In genomic region chr16:3190949-3191353, GRCh38 we compare ENCODE assay signal across 11 cellular contexts. TPM values are rescaled to one million over a fixed set of nuclear protein-coding genes. Genes with fewer than 3 reads are reported as not detected.
DNase-seq lines count a peak whose midpoint lies in the region; TF ChIP-seq lines count a peak whose summit lies in the region.
"Had no signal": no experiment of that assay in that cellular context is flagged by ENCODE, and none has a peak within 500 bp of the region (broad histone marks: within the 10 kb centered on the region; RNA-seq: fewer than 3 reads in every experiment).

No MANE protein-coding gene starts in this region.

- H3F3A ChIP-seq in smooth muscle cell (ENCODE audit: low read depth), result peaks cover 5% of the 10 kb centered on the region

- H2AFZ ChIP-seq in smooth muscle cell (ENCODE audit: low read depth), result peak overlapping the region; percentile 61

- peak; percentile 48 for DNase-seq in activated naive CD4-positive, alpha-beta T cell treated with anti-CD3 and anti-CD28 coated beads, Interleukin-2, amount 10 ng/mL, durations not matched to agents 7 days and 5 days
- no peak for DNase-seq in activated naive CD4-positive, alpha-beta T cell (lab: John Stamatoyannopoulos, UW)
- DNase-seq in SW480 (ENCODE audit: low spot score), result peak; percentile 62
- DNase-seq in fibroblast of mammary gland (ENCODE audit: low read depth), result no peak
- no peak for DNase-seq in smooth muscle cell (lab: John Stamatoyannopoulos, UW; ENCODE audit: unreplicated experiment)
- DNase-seq in NCI-H2227 (lab: John Stamatoyannopoulos, UW; ENCODE audit: unreplicated experiment), result no peak
- DNase-seq in prostate gland (ENCODE audit: low spot score), result no peak
- DNase-seq in esophagus squamous epithelium (lab: John Stamatoyannopoulos, UW), result no peak

- H3K36me3 ChIP-seq in smooth muscle cell (ENCODE audit: low read depth) (no peaks in the 10 kb centered on the region), prostate gland (no peaks in the 10 kb centered on the region), esophagus squamous epithelium (no peaks in the 10 kb centered on the region)

- peak overlapping the region; percentile 69 for H3K4me3 Mint-ChIP-seq in activated naive CD4-positive, alpha-beta T cell treated with anti-CD3 and anti-CD28 coated beads, Interleukin-2, amount 10 ng/mL, durations not matched to agents 7 days and 5 days

- H3K36me3 Mint-ChIP-seq in activated naive CD4-positive, alpha-beta T cell treated with anti-CD3 and anti-CD28 coated beads, Interleukin-2, amount 10 ng/mL, durations not matched to agents 7 days and 5 days, result peaks cover 18% of the 10 kb centered on the region

- intact Hi-C loops in prostate gland (cut with DNase I), result no loop called here
- intact Hi-C loops in esophagus squamous epithelium (cut with DNase I), result no loop called here

- peak overlapping the region; percentile 79 for H3K4me2 ChIP-seq in smooth muscle cell

- 2% methylated on average over 16 of the region's 16 CpGs for WGBS in smooth muscle cell (ENCODE audit: low lambda C conversion rate)
- 10% methylated on average over 16 of the region's 16 CpGs for WGBS in prostate gland
- 19 to 20% methylated on average over 11 to 16 of the region's 16 CpGs for WGBS in esophagus squamous epithelium, 2 donors

- no peaks in the 10 kb centered on the region for H3K9me3 ChIP-seq in smooth muscle cell (replicated peaks; ENCODE audit: low read depth)
- H3K9me3 ChIP-seq in prostate gland, result no peaks in the 10 kb centered on the region
- peaks cover 0 to 7% (median 0%) of the 10 kb centered on the region in 3 donors for H3K9me3 ChIP-seq in esophagus squamous epithelium

- TF ChIP-seq POLR2A in prostate gland (IDR thresholded peaks at IDR 0.05) (no peak), esophagus squamous epithelium (IDR thresholded peaks at IDR 0.05) (no peak)

- no peak overlapping the region for H3K27ac ChIP-seq in smooth muscle cell (ENCODE audit: low read depth)
- H3K27ac ChIP-seq in prostate gland, result no peak overlapping the region
- H3K27ac ChIP-seq in esophagus squamous epithelium, result no peak overlapping the region
- H3K27ac ChIP-seq: RWPE1 had no signal

- no peak overlapping the region for H3K9ac ChIP-seq in smooth muscle cell (ENCODE audit: low read depth)

- peak overlapping the region; percentile 71 for H3K27ac Mint-ChIP-seq in activated naive CD4-positive, alpha-beta T cell treated with anti-CD3 and anti-CD28 coated beads, Interleukin-2, amount 10 ng/mL, durations not matched to agents 7 days and 5 days

- CTCF ChIA-PET in activated naive CD4-positive, alpha-beta T cell treated with anti-CD3 and anti-CD28 coated beads, Interleukin-2, amount 10 ng/mL, durations not matched to agents 7 days and 5 days (lab: Charles Lee), result interaction anchor here (1.1 to 1.5 kb wide), 2 partner anchors 17 to 62 kb away, joined by 3 read pairs; no protein-coding TSS in a partner anchor

- no peaks in the 10 kb centered on the region for H4K20me1 ChIP-seq in smooth muscle cell (ENCODE audit: low read depth)

- peak overlapping the region; percentile 51 for H3K4me3 ChIP-seq in fibroblast of mammary gland (ENCODE audit: control insufficient read depth, low read depth, low read length)
- H3K4me3 ChIP-seq in smooth muscle cell, result peak overlapping the region; percentile 38
- no peak overlapping the region for H3K4me3 ChIP-seq in prostate gland
- no peak overlapping the region for H3K4me3 ChIP-seq in esophagus squamous epithelium

- no peaks in the 10 kb centered on the region for H3K79me2 ChIP-seq in smooth muscle cell (ENCODE audit: low read depth)

- H3K4me1 Mint-ChIP-seq in activated naive CD4-positive, alpha-beta T cell treated with anti-CD3 and anti-CD28 coated beads, Interleukin-2, amount 10 ng/mL, durations not matched to agents 7 days and 5 days, result peaks cover 50% of the 10 kb centered on the region

- peaks cover 5% of the 10 kb centered on the region for H3K4me1 ChIP-seq in smooth muscle cell (ENCODE audit: low read depth)
- H3K4me1 ChIP-seq in prostate gland (replicated peaks), result no peaks in the 10 kb centered on the region
- peaks cover 16 to 39% (median 16%) of the 10 kb centered on the region in 3 donors for H3K4me1 ChIP-seq in esophagus squamous epithelium

- TF ChIP-seq CTCF in fibroblast of mammary gland (conservative IDR thresholded peaks at IDR 0.05; ENCODE audit: control insufficient read depth, insufficient read depth, low read depth, low read length), result no peak
- no peak for TF ChIP-seq CTCF in smooth muscle cell (IDR thresholded peaks at IDR 0.05; ENCODE audit: borderline replicate concordance, insufficient read depth, poor library complexity, severe bottlenecking)
- no peak for TF ChIP-seq CTCF in prostate gland (IDR thresholded peaks at IDR 0.05)
- no peak for TF ChIP-seq CTCF in esophagus squamous epithelium (IDR thresholded peaks at IDR 0.05)

- H3K27me3 ChIP-seq in smooth muscle cell (ENCODE audit: low read depth), result peaks cover 23% of the 10 kb centered on the region
- peaks cover 49% of the 10 kb centered on the region for H3K27me3 ChIP-seq in prostate gland (replicated peaks; ENCODE audit: insufficient read depth)
- peaks cover 9 to 100% (median 61%) of the 10 kb centered on the region in 4 donors for H3K27me3 ChIP-seq in esophagus squamous epithelium

- H3K9me3 Mint-ChIP-seq in activated naive CD4-positive, alpha-beta T cell treated with anti-CD3 and anti-CD28 coated beads, Interleukin-2, amount 10 ng/mL, durations not matched to agents 7 days and 5 days, result peaks cover 11% of the 10 kb centered on the region

- H3K27me3 Mint-ChIP-seq in activated naive CD4-positive, alpha-beta T cell treated with anti-CD3 and anti-CD28 coated beads, Interleukin-2, amount 10 ng/mL, durations not matched to agents 7 days and 5 days, result peaks cover 100% of the 10 kb centered on the region

RNA-seq across cellular contexts. Expression of gene OR1F1, which starts 2.9 kb away (rescaled TPM):
- total RNA-seq in smooth muscle cell, result not detected in 2 replicates
- polyA plus RNA-seq in smooth muscle cell, result not detected in 2 replicates
- total RNA-seq in prostate gland, result not detected
- total RNA-seq in esophagus squamous epithelium, result not detected
- total RNA-seq: Daoy, lower leg skin had no signal

RNA-seq across cellular contexts. Expression of gene ZNF200, which starts 44.0 kb away (rescaled TPM):
- total RNA-seq in smooth muscle cell (7.7 and 8.7 TPM in 2 replicates), prostate gland (10 to 100 TPM in 1 of 2 donors, 1 to 10 TPM in 1; 8.2 to 18.6 TPM), esophagus squamous epithelium (10 to 100 TPM in 1 of 4 donors, 1 to 10 TPM in 3; 4.3 to 10.1 (median 4.6) TPM)
- 6.1 and 7.0 TPM in 2 replicates for polyA plus RNA-seq in smooth muscle cell

RNA-seq across cellular contexts. Expression of gene ZNF213, which starts 56.1 kb away (rescaled TPM):
- total RNA-seq in smooth muscle cell (4.4 and 9.2 TPM in 2 replicates), prostate gland (10 to 100 TPM; 18.4 to 28.1 TPM), esophagus squamous epithelium (10 to 100 TPM in 1 of 4 donors, 1 to 10 TPM in 3; 3.9 to 14.3 (median 6.4) TPM)
- polyA plus RNA-seq in smooth muscle cell, result 8.3 and 9.6 TPM in 2 replicates

Comparison
In these comparisons a context has a peak if more than half of its experiments do, and no peak if none do; other contexts are left out.
1. DNase-seq: peak in activated naive CD4-positive, alpha-beta T cell treated with anti-CD3 and anti-CD28 coated beads, Interleukin-2, amount 10 ng/mL, durations not matched to agents 7 days and 5 days (single experiment) and SW480 (single experiment); none in activated naive CD4-positive, alpha-beta T cell (0 of 4), fibroblast of mammary gland (single experiment), smooth muscle cell (single experiment), NCI-H2227 (single experiment), prostate gland (single experiment) and esophagus squamous epithelium (single experiment).
2. H3K4me3 ChIP-seq: peak in fibroblast of mammary gland (single experiment) and smooth muscle cell (single experiment); none in prostate gland (0 of 2) and esophagus squamous epithelium (0 of 4).